16 cellular contexts compared by ENCODE assay signal in genomic region chr2:42190191-42190590, GRCh38.
"Had no signal": no experiment of that assay in that cellular context is flagged by ENCODE, and none has a peak within 500 bp of the region (broad histone marks: within the 10 kb centered on the region; RNA-seq: fewer than 3 reads in every experiment).

No MANE protein-coding gene starts in this region.

- H3K4me3 Mint-ChIP-seq: stimulated activated naive B cell treated with anti-CD40 and anti-IgM and Interleukin-4, amounts not matched to agents 10 μg/mL and 1 μg/mL and 100 μg/mL, for 72 hours had no signal

- H3K27me3 Mint-ChIP-seq: progenitor cell of endocrine pancreas; stimulated activated naive B cell treated with anti-CD40 and anti-IgM and Interleukin-4, amounts not matched to agents 10 μg/mL and 1 μg/mL and 100 μg/mL, for 72 hours had no signal

- H3K9me3 Mint-ChIP-seq: stimulated activated naive B cell treated with anti-CD40 and anti-IgM and Interleukin-4, amounts not matched to agents 10 μg/mL and 1 μg/mL and 100 μg/mL, for 72 hours had no signal

- H3K27me3 ChIP-seq: ascending aorta, esophagus squamous epithelium, foreskin keratinocyte, suprapubic skin, upper lobe of right lung had no signal

- DNase-seq: activated CD4-positive, alpha-beta T cell treated with anti-CD3 and anti-CD28 coated beads, Interleukin-2, amount 50 U/mL, for 4 hours; activated CD4-positive, CD25-positive, alpha-beta regulatory T cell; activated naive CD4-positive, alpha-beta T cell treated with anti-CD3 and anti-CD28 coated beads, Interleukin-2, amount 50 U/mL, for 16 hours; esophagus squamous epithelium; foreskin keratinocyte; left cardiac atrium; midbrain; nucleus accumbens; right cardiac atrium; stimulated activated naive B cell treated with anti-CD40 and anti-IgM and Interleukin-4, amounts not matched to agents 10 μg/mL and 1 μg/mL and 100 μg/mL, for 72 hours; upper lobe of right lung had no signal

- H3K27ac ChIP-seq: ascending aorta, esophagus squamous epithelium, foreskin keratinocyte, suprapubic skin, upper lobe of right lung had no signal

- H3K27ac Mint-ChIP-seq: progenitor cell of endocrine pancreas; stimulated activated naive B cell treated with anti-CD40 and anti-IgM and Interleukin-4, amounts not matched to agents 10 μg/mL and 1 μg/mL and 100 μg/mL, for 72 hours had no signal

- ATAC-seq: foreskin keratinocyte; left cardiac atrium; right cardiac atrium; stimulated activated naive B cell treated with anti-CD40 and anti-IgM and Interleukin-4, amounts not matched to agents 10 μg/mL and 1 μg/mL and 100 μg/mL, for 72 hours; upper lobe of right lung had no signal

- H3K36me3 ChIP-seq: ascending aorta, esophagus squamous epithelium, suprapubic skin, upper lobe of right lung had no signal

- H3K9me3 ChIP-seq: ascending aorta, esophagus squamous epithelium, suprapubic skin, upper lobe of right lung had no signal

- H3K4me1 ChIP-seq: foreskin keratinocyte had no signal

- H3K4me3 ChIP-seq: ascending aorta, esophagus squamous epithelium, lung, smooth muscle cell, suprapubic skin, upper lobe of right lung had no signal
